In genomic region chr18:36942264-36942663, GRCh38 we compare ENCODE assay signal across 8 cellular contexts.
DNase-seq lines count a peak whose midpoint lies in the region; ATAC-seq, FAIRE-seq and TF ChIP-seq lines count a peak whose summit lies in the region.

No MANE protein-coding gene starts in this region.

- H3K9me3 ChIP-seq in keratinocyte (ENCODE audit: control insufficient read depth, low read depth, low read length), result no peaks in the 10 kb centered on the region

- no peaks in the 10 kb centered on the region for H3K27me3 ChIP-seq in keratinocyte (ENCODE audit: control insufficient read depth, extremely low read depth, insufficient read depth, low read length)

- TF ChIP-seq POLR2A in GM12892 (IDR thresholded peaks at IDR 0.05; ENCODE audit: low read depth, low read length), result no peak

- no peaks in the 10 kb centered on the region for H3K36me3 ChIP-seq in keratinocyte (ENCODE audit: control insufficient read depth in 2 of 2, extremely low read depth in 1 of 2, insufficient read depth in 2 of 2, low read length in 2 of 2)

- no peak overlapping the region for H3K27ac ChIP-seq in keratinocyte (ENCODE audit: control insufficient read depth, insufficient read depth, low read length)

- H3K4me2 ChIP-seq in keratinocyte (ENCODE audit: control insufficient read depth, extremely low read depth, insufficient read depth, low read depth, low read length), result no peak overlapping the region

- H3K79me2 ChIP-seq in keratinocyte (ENCODE audit: control insufficient read depth, insufficient read depth, low read length), result no peaks in the 10 kb centered on the region

- FAIRE-seq in GM12892 (lab: Jason Lieb, UNC) (peak; percentile 87), keratinocyte (lab: Jason Lieb, UNC) (peak; percentile 70)

- no peaks in the 10 kb centered on the region for H4K20me1 ChIP-seq in keratinocyte (ENCODE audit: control insufficient read depth, extremely low read depth, insufficient read depth, low read length)

- TF ChIP-seq RAD21 in Ishikawa (IDR thresholded peaks at IDR 0.05; ENCODE audit: low read depth), result peak; percentile 86

- no peaks in the 10 kb centered on the region for H3K4me1 ChIP-seq in keratinocyte (ENCODE audit: control insufficient read depth, extremely low read depth, insufficient read depth, low read length)

- no peak overlapping the region for H3K4me3 ChIP-seq in keratinocyte (ENCODE audit: control insufficient read depth in 2 of 3, extremely low read depth in 1 of 3, insufficient read depth in 2 of 3, low read depth in 1 of 3, low read length in 3 of 3)

- TF ChIP-seq CTCF in AG09319 (IDR thresholded peaks at IDR 0.05; ENCODE audit: low read depth, low read length) (peak; percentile 45), keratinocyte (optimal IDR thresholded peaks at IDR 0.05 in 1 of 3, IDR thresholded peaks at IDR 0.05 in 1 of 3, conservative IDR thresholded peaks at IDR 0.05 in 1 of 3; ENCODE audit: extremely low read depth in 1 of 3, insufficient read depth in 2 of 3, low read length in 3 of 3) (peak; percentile 59 to 76 (median 74))

- no peak for TF ChIP-seq EP300 in Ishikawa (IDR thresholded peaks at IDR 0.05; ENCODE audit: borderline replicate concordance)

- no peak for ATAC-seq in GM18511 (IDR thresholded peaks at IDR 0.05; ENCODE audit: unreplicated experiment)

- no peak overlapping the region for H2AFZ ChIP-seq in keratinocyte (ENCODE audit: control insufficient read depth, low read length)

- H3K9me1 ChIP-seq in keratinocyte (ENCODE audit: control insufficient read depth, extremely low read depth, insufficient read depth, low read length), result no peaks in the 10 kb centered on the region

- dilution Hi-C loops in keratinocyte (cut with MboI; ENCODE audit: extremely low pct_ligation_motif_present, low sequenced_read_pairs), result no loop called here

- no peak overlapping the region for H3K9ac ChIP-seq in keratinocyte (ENCODE audit: control insufficient read depth, extremely low read depth, insufficient read depth, low read length)

- DNase-seq in AG09319 (ENCODE audit: extremely low read depth, low read depth) (no peak), GM12892 (ENCODE audit: insufficient read length) (peak; percentile 13), SW480 (ENCODE audit: low spot score) (peak; percentile 4), keratinocyte (ENCODE audit: low read depth, low spot score) (peak; percentile 1), retina (no peak)
- DNase-seq in activated CD8-positive, alpha-beta memory T cell treated with anti-CD3 and anti-CD28 coated beads, Interleukin-2, amount 50 U/mL, for 4 hours, result no peak

TF ChIP-seq in Ishikawa, 13 proteins besides CTCF, POLR2A, EP300 and RAD21:
- TF ChIP-seq TCF12 (IDR thresholded peaks at IDR 0.05; ENCODE audit: low read depth) (no peak), ZBTB7A (IDR thresholded peaks at IDR 0.05; ENCODE audit: low read depth) (no peak), USF1 (IDR thresholded peaks at IDR 0.05) (no peak), EGR1 (IDR thresholded peaks at IDR 0.05) (no peak), REST (IDR thresholded peaks at IDR 0.05; ENCODE audit: low read depth) (no peak), CREB1 (IDR thresholded peaks at IDR 0.05; ENCODE audit: low read depth) (no peak), YY1 (IDR thresholded peaks at IDR 0.05; ENCODE audit: low read depth) (no peak), CEBPB (IDR thresholded peaks at IDR 0.05) (no peak), TEAD4 (IDR thresholded peaks at IDR 0.05) (no peak), NFIC (IDR thresholded peaks at IDR 0.05) (no peak), TAF1 (IDR thresholded peaks at IDR 0.05; ENCODE audit: low read depth) (no peak), FOXM1 (IDR thresholded peaks at IDR 0.05; ENCODE audit: borderline replicate concordance, low read depth) (no peak), MAX (IDR thresholded peaks at IDR 0.05) (no peak)

Comparison
In these comparisons a context has a peak if more than half of its experiments do, and no peak if none do; other contexts are left out.
1. DNase-seq: peak in GM12892 (single experiment), SW480 (single experiment) and keratinocyte (single experiment); none in AG09319 (single experiment), activated CD8-positive, alpha-beta memory T cell treated with anti-CD3 and anti-CD28 coated beads, Interleukin-2, amount 50 U/mL, for 4 hours (single experiment) and retina (single experiment).